ENCODE assay signal across 12 cellular contexts in genomic region chr9:21362287-21362686, GRCh38. TPM values are rescaled to one million over a fixed set of nuclear protein-coding genes. Genes with fewer than 3 reads are reported as not detected.
"Had no signal": no experiment of that assay in that cellular context is flagged by ENCODE, and none has a peak within 500 bp of the region (broad histone marks: within the 10 kb centered on the region; RNA-seq: fewer than 3 reads in every experiment).

No MANE protein-coding gene starts in this region.

- DNase-seq: GM23248, GOT3, H7, H9, HCEC 1CT, HFFc6 had no signal

- ATAC-seq: GM23338, HCT116 had no signal

- H3K4me2 ChIP-seq: GM23338 had no signal

- H3K4me3 ChIP-seq: GM23248, GM23338, HAP-1 had no signal

- H3K36me3 ChIP-seq: HAP-1 had no signal

- H3K4me1 ChIP-seq: HAP-1 had no signal

- H3K27ac ChIP-seq: GM23248 had no signal

- FAIRE-seq: H54 had no signal

- H3K9me3 ChIP-seq: HAP-1 had no signal

- H2AFZ ChIP-seq: GM23248, GM23338 had no signal

- H3K9ac ChIP-seq: GM23248 had no signal

RNA-seq across cellular contexts. Expression of gene IFNA13, which starts 5.6 kb away (rescaled TPM):
- total RNA-seq: GM23248, GM23338, H1, H4, H7, H9, HFFc6 had no signal
- polyA plus RNA-seq: GM23248, GM23338, H1 had no signal

RNA-seq across cellular contexts. Expression of gene IFNA6, which starts 11.6 kb away (rescaled TPM):
- total RNA-seq: GM23248, GM23338, H1, H4, H7, H9, HFFc6 had no signal
- polyA plus RNA-seq: GM23248, GM23338, H1 had no signal

RNA-seq across cellular contexts. Expression of gene IFNA2, which starts 22.9 kb away (rescaled TPM):
- total RNA-seq: GM23248, GM23338, H1, H4, H7, H9, HFFc6 had no signal
- polyA plus RNA-seq: GM23248, GM23338, H1 had no signal

RNA-seq across cellular contexts. Expression of gene IFNA8, which starts 46.6 kb away (rescaled TPM):
- total RNA-seq: GM23248, GM23338, H1, H4, H7, H9, HFFc6 had no signal
- polyA plus RNA-seq: GM23248, GM23338, H1 had no signal
